In the genomic region with DNA sequence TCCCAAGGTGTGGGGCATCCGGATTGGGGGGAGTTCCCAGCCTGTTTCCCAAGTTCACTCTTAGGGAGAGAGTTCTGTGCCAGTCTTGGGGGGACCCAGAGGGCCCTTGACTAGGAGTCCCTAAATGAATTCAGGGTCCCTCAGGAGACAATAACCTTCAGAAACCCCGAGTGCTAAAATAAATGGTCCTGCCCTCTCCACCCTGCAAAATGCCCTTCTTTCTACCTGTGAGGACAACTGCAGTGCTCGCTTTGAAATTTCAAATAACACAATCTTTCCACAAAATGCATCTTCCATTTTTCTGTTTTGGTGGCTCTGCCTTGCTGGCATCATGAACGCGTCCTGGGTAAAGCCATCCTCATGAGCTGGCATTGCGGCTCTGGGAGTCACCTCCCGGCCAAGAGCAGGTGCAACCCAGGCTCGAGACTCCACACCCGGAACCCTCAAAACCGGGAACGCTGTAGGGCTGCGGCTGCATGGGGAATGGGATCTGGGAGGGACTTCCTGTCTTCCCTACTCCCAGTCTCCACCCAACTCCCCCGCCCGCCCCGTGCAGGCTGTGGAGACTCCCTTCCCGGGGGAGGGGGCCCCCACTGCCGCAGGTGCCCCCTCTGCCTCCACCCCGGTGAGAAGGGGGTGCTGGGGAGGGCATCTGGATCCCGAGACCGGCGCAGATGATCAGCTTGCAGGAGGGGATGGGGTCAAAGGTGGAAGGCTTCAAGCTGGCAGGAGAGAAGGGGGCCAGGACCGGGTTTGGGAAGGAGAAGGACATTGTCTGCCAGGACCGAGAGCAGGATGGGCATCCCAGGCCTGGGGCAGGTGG, we compare ENCODE assay signal across 1 cellular context.
TF ChIP-seq lines count a peak whose summit lies in the region.

Gene ZNF205, plus strand, starts transcription at position 529 of the 823 bp plus-strand sequence. CDS start 845 bp downstream, outside the sequence.

TF ChIP-seq in HepG2, 621 proteins besides CTCF, POLR2A, EP300 and RAD21 (continued from another document and continues in another):
- TF ChIP-seq, protein P1, sequence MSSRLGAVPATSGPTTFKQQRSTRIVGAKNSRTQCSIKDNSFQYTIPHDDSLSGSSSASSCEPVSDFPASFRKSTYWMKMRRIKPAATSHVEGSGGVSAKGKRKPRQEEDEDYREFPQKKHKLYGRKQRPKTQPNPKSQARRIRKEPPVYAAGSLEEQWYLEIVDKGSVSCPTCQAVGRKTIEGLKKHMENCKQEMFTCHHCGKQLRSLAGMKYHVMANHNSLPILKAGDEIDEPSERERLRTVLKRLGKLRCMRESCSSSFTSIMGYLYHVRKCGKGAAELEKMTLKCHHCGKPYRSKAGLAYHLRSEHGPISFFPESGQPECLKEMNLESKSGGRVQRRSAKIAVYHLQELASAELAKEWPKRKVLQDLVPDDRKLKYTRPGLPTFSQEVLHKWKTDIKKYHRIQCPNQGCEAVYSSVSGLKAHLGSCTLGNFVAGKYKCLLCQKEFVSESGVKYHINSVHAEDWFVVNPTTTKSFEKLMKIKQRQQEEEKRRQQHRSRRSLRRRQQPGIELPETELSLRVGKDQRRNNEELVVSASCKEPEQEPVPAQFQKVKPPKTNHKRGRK (CRISPR knock-in tag; IDR thresholded peaks at IDR 0.05): no peak
- TF ChIP-seq ZC3H13 (CRISPR knock-in tag; IDR thresholded peaks at IDR 0.05) (peak; percentile 83; the same call in 1 of the 2 replicates), ISL2 (CRISPR knock-in tag; IDR thresholded peaks at IDR 0.05) (no peak; the same call in 1 of the 2 replicates), KAT7 (CRISPR knock-in tag; IDR thresholded peaks at IDR 0.05; ENCODE audit: borderline replicate concordance) (peak; percentile 60; the same call in 1 of the 2 replicates), HNRNPK (IDR thresholded peaks at IDR 0.05; ENCODE audit: low read depth, low read length, poor library complexity, severe bottlenecking) (no peak), ZNF652 (CRISPR knock-in tag; IDR thresholded peaks at IDR 0.05; ENCODE audit: borderline replicate concordance, low read depth) (0 out of 2 replicates have a peak, but pooled peaks have one; percentile 34), KDM5B (CRISPR knock-in tag; IDR thresholded peaks at IDR 0.05; ENCODE audit: borderline replicate concordance) (peak; percentile 84; the same call in 1 of the 2 replicates), CEBPB (IDR thresholded peaks at IDR 0.05; ENCODE audit: borderline replicate concordance, low read depth, low read length) (no peak), MAFG (CRISPR knock-in tag; IDR thresholded peaks at IDR 0.05) (no peak), SOX13 (IDR thresholded peaks at IDR 0.05) (no peak), SOX13 (CRISPR knock-in tag; conservative IDR thresholded peaks at IDR 0.05 in 1 of 2, IDR thresholded peaks at IDR 0.05 in 1 of 2) (peak in 1 of 2 experiments; percentile 42; a peak in 1 of 4 replicates), ZNF768 (CRISPR knock-in tag; IDR thresholded peaks at IDR 0.05) (peak; percentile 61), HNRNPUL1 (IDR thresholded peaks at IDR 0.05; ENCODE audit: low read depth, low read length) (no peak), RFX1 (IDR thresholded peaks at IDR 0.05) (no peak), ATF7 (IDR thresholded peaks at IDR 0.05) (no peak), ATF7 (CRISPR knock-in tag; IDR thresholded peaks at IDR 0.05) (peak; percentile 35; the same call in 1 of the 2 replicates), ZNF678 (CRISPR knock-in tag; IDR thresholded peaks at IDR 0.05) (no peak), HOXA7 (CRISPR knock-in tag; IDR thresholded peaks at IDR 0.05) (0 out of 2 replicates have a peak, but pooled peaks have one; percentile 52), NFAT5 (CRISPR knock-in tag; IDR thresholded peaks at IDR 0.05) (no peak), MAF1 (CRISPR knock-in tag; IDR thresholded peaks at IDR 0.05; ENCODE audit: borderline replicate concordance) (no peak), JUN (CRISPR knock-in tag; IDR thresholded peaks at IDR 0.05) (no peak), ZNF543 (CRISPR knock-in tag; IDR thresholded peaks at IDR 0.05) (peak; percentile 88; the same call in 1 of the 2 replicates), ZBTB38 (CRISPR knock-in tag; IDR thresholded peaks at IDR 0.05) (peak; percentile 69; the same call in 1 of the 2 replicates), HNRNPLL (IDR thresholded peaks at IDR 0.05; ENCODE audit: low read depth, low read length, poor library complexity, severe bottlenecking) (peak; percentile 46), NONO (IDR thresholded peaks at IDR 0.05) (no peak), NONO (CRISPR knock-in tag; conservative IDR thresholded peaks at IDR 0.05) (peak; percentile 90), ZNF337 (CRISPR knock-in tag; IDR thresholded peaks at IDR 0.05; ENCODE audit: borderline replicate concordance, low read depth) (no peak), TBX3 (IDR thresholded peaks at IDR 0.05; ENCODE audit: borderline replicate concordance) (no peak), GLI4 (CRISPR knock-in tag; IDR thresholded peaks at IDR 0.05; ENCODE audit: borderline replicate concordance) (no peak), DMTF1 (CRISPR knock-in tag; IDR thresholded peaks at IDR 0.05) (no peak), ZBTB7A (CRISPR knock-in tag; IDR thresholded peaks at IDR 0.05) (no peak), ZFP36L2 (CRISPR knock-in tag; IDR thresholded peaks at IDR 0.05) (no peak)
- TF ChIP-seq, protein P2, sequence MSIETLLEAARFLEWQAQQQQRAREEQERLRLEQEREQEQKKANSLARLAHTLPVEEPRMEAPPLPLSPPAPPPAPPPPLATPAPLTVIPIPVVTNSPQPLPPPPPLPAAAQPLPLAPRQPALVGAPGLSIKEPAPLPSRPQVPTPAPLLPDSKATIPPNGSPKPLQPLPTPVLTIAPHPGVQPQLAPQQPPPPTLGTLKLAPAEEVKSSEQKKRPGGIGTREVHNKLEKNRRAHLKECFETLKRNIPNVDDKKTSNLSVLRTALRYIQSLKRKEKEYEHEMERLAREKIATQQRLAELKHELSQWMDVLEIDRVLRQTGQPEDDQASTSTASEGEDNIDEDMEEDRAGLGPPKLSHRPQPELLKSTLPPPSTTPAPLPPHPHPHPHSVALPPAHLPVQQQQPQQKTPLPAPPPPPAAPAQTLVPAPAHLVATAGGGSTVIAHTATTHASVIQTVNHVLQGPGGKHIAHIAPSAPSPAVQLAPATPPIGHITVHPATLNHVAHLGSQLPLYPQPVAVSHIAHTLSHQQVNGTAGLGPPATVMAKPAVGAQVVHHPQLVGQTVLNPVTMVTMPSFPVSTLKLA (IDR thresholded peaks at IDR 0.05): no peak
- TF ChIP-seq, protein P3, sequence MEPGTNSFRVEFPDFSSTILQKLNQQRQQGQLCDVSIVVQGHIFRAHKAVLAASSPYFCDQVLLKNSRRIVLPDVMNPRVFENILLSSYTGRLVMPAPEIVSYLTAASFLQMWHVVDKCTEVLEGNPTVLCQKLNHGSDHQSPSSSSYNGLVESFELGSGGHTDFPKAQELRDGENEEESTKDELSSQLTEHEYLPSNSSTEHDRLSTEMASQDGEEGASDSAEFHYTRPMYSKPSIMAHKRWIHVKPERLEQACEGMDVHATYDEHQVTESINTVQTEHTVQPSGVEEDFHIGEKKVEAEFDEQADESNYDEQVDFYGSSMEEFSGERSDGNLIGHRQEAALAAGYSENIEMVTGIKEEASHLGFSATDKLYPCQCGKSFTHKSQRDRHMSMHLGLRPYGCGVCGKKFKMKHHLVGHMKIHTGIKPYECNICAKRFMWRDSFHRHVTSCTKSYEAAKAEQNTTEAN (CRISPR knock-in tag; conservative IDR thresholded peaks at IDR 0.05): 0 out of 2 replicates have a peak, but pooled peaks have one; percentile 30
- TF ChIP-seq, protein P4, sequence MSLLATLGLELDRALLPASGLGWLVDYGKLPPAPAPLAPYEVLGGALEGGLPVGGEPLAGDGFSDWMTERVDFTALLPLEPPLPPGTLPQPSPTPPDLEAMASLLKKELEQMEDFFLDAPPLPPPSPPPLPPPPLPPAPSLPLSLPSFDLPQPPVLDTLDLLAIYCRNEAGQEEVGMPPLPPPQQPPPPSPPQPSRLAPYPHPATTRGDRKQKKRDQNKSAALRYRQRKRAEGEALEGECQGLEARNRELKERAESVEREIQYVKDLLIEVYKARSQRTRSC (CRISPR knock-in tag; IDR thresholded peaks at IDR 0.05; ENCODE audit: low read depth): no peak
- TF ChIP-seq, protein P5, sequence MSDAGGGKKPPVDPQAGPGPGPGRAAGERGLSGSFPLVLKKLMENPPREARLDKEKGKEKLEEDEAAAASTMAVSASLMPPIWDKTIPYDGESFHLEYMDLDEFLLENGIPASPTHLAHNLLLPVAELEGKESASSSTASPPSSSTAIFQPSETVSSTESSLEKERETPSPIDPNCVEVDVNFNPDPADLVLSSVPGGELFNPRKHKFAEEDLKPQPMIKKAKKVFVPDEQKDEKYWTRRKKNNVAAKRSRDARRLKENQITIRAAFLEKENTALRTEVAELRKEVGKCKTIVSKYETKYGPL (CRISPR knock-in tag; IDR thresholded peaks at IDR 0.05): no peak
- TF ChIP-seq, protein P6, sequence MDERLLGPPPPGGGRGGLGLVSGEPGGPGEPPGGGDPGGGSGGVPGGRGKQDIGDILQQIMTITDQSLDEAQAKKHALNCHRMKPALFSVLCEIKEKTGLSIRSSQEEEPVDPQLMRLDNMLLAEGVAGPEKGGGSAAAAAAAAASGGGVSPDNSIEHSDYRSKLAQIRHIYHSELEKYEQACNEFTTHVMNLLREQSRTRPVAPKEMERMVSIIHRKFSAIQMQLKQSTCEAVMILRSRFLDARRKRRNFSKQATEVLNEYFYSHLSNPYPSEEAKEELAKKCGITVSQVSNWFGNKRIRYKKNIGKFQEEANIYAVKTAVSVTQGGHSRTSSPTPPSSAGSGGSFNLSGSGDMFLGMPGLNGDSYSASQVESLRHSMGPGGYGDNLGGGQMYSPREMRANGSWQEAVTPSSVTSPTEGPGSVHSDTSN (CRISPR knock-in tag; IDR thresholded peaks at IDR 0.05): no peak
- TF ChIP-seq, protein P7, sequence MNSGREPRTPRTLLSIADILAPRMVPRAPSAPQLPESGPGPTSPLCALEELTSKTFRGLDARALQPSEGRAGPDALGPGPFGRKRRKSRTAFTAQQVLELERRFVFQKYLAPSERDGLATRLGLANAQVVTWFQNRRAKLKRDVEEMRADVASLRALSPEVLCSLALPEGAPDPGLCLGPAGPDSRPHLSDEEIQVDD (CRISPR knock-in tag; IDR thresholded peaks at IDR 0.05; ENCODE audit: borderline replicate concordance): no peak
- TF ChIP-seq, protein P8, sequence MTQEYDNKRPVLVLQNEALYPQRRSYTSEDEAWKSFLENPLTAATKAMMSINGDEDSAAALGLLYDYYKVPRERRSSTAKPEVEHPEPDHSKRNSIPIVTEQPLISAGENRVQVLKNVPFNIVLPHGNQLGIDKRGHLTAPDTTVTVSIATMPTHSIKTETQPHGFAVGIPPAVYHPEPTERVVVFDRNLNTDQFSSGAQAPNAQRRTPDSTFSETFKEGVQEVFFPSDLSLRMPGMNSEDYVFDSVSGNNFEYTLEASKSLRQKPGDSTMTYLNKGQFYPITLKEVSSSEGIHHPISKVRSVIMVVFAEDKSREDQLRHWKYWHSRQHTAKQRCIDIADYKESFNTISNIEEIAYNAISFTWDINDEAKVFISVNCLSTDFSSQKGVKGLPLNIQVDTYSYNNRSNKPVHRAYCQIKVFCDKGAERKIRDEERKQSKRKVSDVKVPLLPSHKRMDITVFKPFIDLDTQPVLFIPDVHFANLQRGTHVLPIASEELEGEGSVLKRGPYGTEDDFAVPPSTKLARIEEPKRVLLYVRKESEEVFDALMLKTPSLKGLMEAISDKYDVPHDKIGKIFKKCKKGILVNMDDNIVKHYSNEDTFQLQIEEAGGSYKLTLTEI (CRISPR knock-in tag; conservative IDR thresholded peaks at IDR 0.05): no peak
